13 cellular contexts compared by ENCODE assay signal in the genomic region with DNA sequence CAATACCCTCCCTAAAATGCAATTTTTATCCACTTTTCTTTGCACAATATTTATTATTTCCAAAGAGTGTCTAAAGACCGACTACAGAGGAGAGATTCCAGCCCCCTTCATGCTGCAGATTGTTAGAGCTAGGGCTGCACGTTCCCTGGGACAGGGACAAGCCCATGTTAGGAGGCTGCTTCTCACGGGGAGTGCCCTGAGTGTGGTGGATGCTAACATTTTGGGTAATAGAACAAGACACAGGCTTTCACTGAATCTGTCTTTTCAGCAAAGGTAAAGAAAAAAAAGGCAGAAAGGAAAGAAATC.
DNase-seq lines count a peak whose midpoint lies in the region; ATAC-seq, FAIRE-seq and TF ChIP-seq lines count a peak whose summit lies in the region.
"Had no signal": no experiment of that assay in that cellular context is flagged by ENCODE, and none has a peak within 500 bp of the region (broad histone marks: within the 10 kb centered on the region; RNA-seq: fewer than 3 reads in every experiment).

No MANE protein-coding gene starts in this region.

- TF ChIP-seq POLR2A in HepG2 (IDR thresholded peaks at IDR 0.05; ENCODE audit: insufficient read depth in 1 of 2, low read depth in 2 of 2, low read length in 2 of 2): no peak
- no peak for TF ChIP-seq POLR2A in right lobe of liver (IDR thresholded peaks at IDR 0.05)

- WGBS in HepG2 (ENCODE audit: low lambda C conversion rate): 40% methylated on average over 3 of the region's 3 CpGs
- 41% methylated on average over 3 of the region's 3 CpGs for WGBS in right lobe of liver (ENCODE audit: insufficient coverage, low coverage, low lambda C conversion rate, missing lambda C conversion rate)
- WGBS in psoas muscle, 3 donors: 26 to 34% (median 27%) methylated on average over 3 of the region's 3 CpGs

- no peak overlapping the region for H3K27ac ChIP-seq in HepG2 (ENCODE audit: extremely low read length, insufficient read depth, low read length)
- no peak overlapping the region for H3K27ac ChIP-seq in right lobe of liver
- H3K27ac ChIP-seq in left ventricle myocardium inferior (replicated peaks): peak overlapping the region; percentile 76
- peak overlapping the region; percentile 9 for H3K27ac ChIP-seq in psoas muscle
- H3K27ac ChIP-seq in kidney (ENCODE audit: low read depth in 2 of 2, low read length in 2 of 2): no peak overlapping the region
- H3K27ac ChIP-seq: 22Rv1 had no signal

- ATAC-seq in HepG2 (no peak), right lobe of liver (no peak), psoas muscle (peak in 1 of 4 donors; percentile 50)
- no peak for ATAC-seq in natural killer cell treated with Interleukin-12 subunit alpha and Interleukin-12 subunit beta and Interleukin-15 and Interleukin-18, amount 100 ng/mL, for 72 hours

- no peak for TF ChIP-seq CTCF in HepG2 (CRISPR knock-in tag; IDR thresholded peaks at IDR 0.05)
- TF ChIP-seq CTCF in right lobe of liver (IDR thresholded peaks at IDR 0.05): no peak
- TF ChIP-seq CTCF in left ventricle myocardium inferior (IDR thresholded peaks at IDR 0.05; ENCODE audit: borderline replicate concordance): no peak
- TF ChIP-seq CTCF in psoas muscle (IDR thresholded peaks at IDR 0.05): no peak
- no peak for TF ChIP-seq CTCF in kidney (IDR thresholded peaks at IDR 0.05; ENCODE audit: borderline replicate concordance, extremely low read depth, insufficient read depth)

- no peaks in the 10 kb centered on the region for H3K36me3 ChIP-seq in HepG2 (replicated peaks in 1 of 2; ENCODE audit: control insufficient read depth in 1 of 2, insufficient read depth in 2 of 2, low read length in 2 of 2)
- no peaks in the 10 kb centered on the region for H3K36me3 ChIP-seq in right lobe of liver
- H3K36me3 ChIP-seq in left ventricle myocardium inferior: no peaks in the 10 kb centered on the region
- no peaks in the 10 kb centered on the region for H3K36me3 ChIP-seq in psoas muscle (ENCODE audit: insufficient read depth in 1 of 2, low read depth in 1 of 2)
- H3K36me3 ChIP-seq in kidney (ENCODE audit: control insufficient read depth in 1 of 2, insufficient read depth in 2 of 2, low read length in 2 of 2): no peaks in the 10 kb centered on the region

- intact Hi-C loops in HepG2 (cut with micrococcal nuclease; ENCODE audit: unreplicated experiment) (no loop called here), right lobe of liver (cut with DNase I) (no loop called here), left ventricle myocardium inferior (cut with micrococcal nuclease) (no loop called here), psoas muscle (cut with DNase I) (no loop called here), kidney (cut with DNase I) (no loop called here)

- CTCF ChIA-PET in HepG2 (lab: Yijun Ruan, JAX; ENCODE audit: low intra/inter-chr PET ratio, low total read pairs): no interaction called here

- H3K9me3 ChIP-seq in HepG2 (ENCODE audit: low read length): no peaks in the 10 kb centered on the region
- no peaks in the 10 kb centered on the region for H3K9me3 ChIP-seq in right lobe of liver
- peaks cover 9% of the 10 kb centered on the region for H3K9me3 ChIP-seq in left ventricle myocardium inferior (replicated peaks)
- no peaks in the 10 kb centered on the region for H3K9me3 ChIP-seq in psoas muscle
- H3K9me3 ChIP-seq in kidney (ENCODE audit: control insufficient read depth in 1 of 2, low read length in 2 of 2): no peaks in the 10 kb centered on the region

- no TSS peak for BruUV-seq in HepG2 (replicated peaks; lab: Mats Ljungman, UMichigan)

- H3K4me2 ChIP-seq in HepG2 (ENCODE audit: low read depth, low read length): peak overlapping the region; percentile 70

- H3K9ac ChIP-seq in HepG2 (ENCODE audit: insufficient read depth, low read depth, low read length) (no peak overlapping the region), kidney (ENCODE audit: low read length in 2 of 2) (no peak overlapping the region)

- no peak for FAIRE-seq in HepG2 (lab: Jason Lieb, UNC)
- FAIRE-seq in kidney (lab: Jason Lieb, UNC): no peak

- no peaks in the 10 kb centered on the region for H3K9me3 Mint-ChIP-seq in natural killer cell treated with Interleukin-12 subunit alpha and Interleukin-12 subunit beta and Interleukin-15 and Interleukin-18, amount 100 ng/mL, for 72 hours
- H3K9me3 Mint-ChIP-seq: activated CD4-positive, alpha-beta T cell treated with anti-CD3 and anti-CD28 coated beads, Interleukin-2, amount 10 ng/mL, durations not matched to agents 24 days and 14 days; activated T-helper 1 cell treated with anti-CD3 and anti-CD28 coated beads, Interleukin-12 subunit alpha, Interleukin-12 subunit beta, Interleukin-2, Interleukin-4 antibody, amounts not matched to agents 30 ng/mL and 10 ng/mL and 1 ng/mL, durations not matched to agents 14 hours and 24 hours and 36 hours; T-helper 1 cell treated with Interleukin-12 subunit alpha and Interleukin-12 subunit beta and Interleukin-4 antibody, amounts not matched to agents 30 μg/mL and 1 μg/mL, for 36 hours had no signal

- no peaks in the 10 kb centered on the region for H3K36me3 Mint-ChIP-seq in natural killer cell treated with Interleukin-12 subunit alpha and Interleukin-12 subunit beta and Interleukin-15 and Interleukin-18, amount 100 ng/mL, for 72 hours

- no peak overlapping the region for H3K4me3 ChIP-seq in HepG2 (replicated peaks in 1 of 3; ENCODE audit: insufficient read depth in 1 of 3, low read depth in 2 of 3, low read length in 3 of 3)
- H3K4me3 ChIP-seq in right lobe of liver: no peak overlapping the region
- H3K4me3 ChIP-seq in left ventricle myocardium inferior: no peak overlapping the region
- H3K4me3 ChIP-seq in psoas muscle: no peak overlapping the region
- no peak overlapping the region for H3K4me3 ChIP-seq in kidney (ENCODE audit: low read length in 2 of 2)

- H3K4me1 Mint-ChIP-seq in natural killer cell treated with Interleukin-12 subunit alpha and Interleukin-12 subunit beta and Interleukin-15 and Interleukin-18, amount 100 ng/mL, for 72 hours (ENCODE audit: low read depth in 2 of 2): no peaks in the 10 kb centered on the region
- H3K4me1 Mint-ChIP-seq: activated CD4-positive, alpha-beta T cell treated with anti-CD3 and anti-CD28 coated beads, Interleukin-2, amount 10 ng/mL, durations not matched to agents 24 days and 14 days had no signal

- H3K27me3 ChIP-seq in HepG2 (ENCODE audit: control insufficient read depth in 1 of 2, insufficient read depth in 2 of 2, low read length in 2 of 2): peaks cover 0 to 8% of the 10 kb centered on the region in 2 experiments; a peak in 2 of 5 replicates
- no peaks in the 10 kb centered on the region for H3K27me3 ChIP-seq in right lobe of liver
- no peaks in the 10 kb centered on the region for H3K27me3 ChIP-seq in left ventricle myocardium inferior (ENCODE audit: low read depth)
- peaks cover 0 to 6% (median 6%) of the 10 kb centered on the region in 3 donors for H3K27me3 ChIP-seq in psoas muscle (ENCODE audit: insufficient read depth in 3 of 3, low read length in 2 of 3)

- no peak overlapping the region for H2AFZ ChIP-seq in HepG2 (ENCODE audit: low read length)

- TF ChIP-seq EP300 in HepG2 (IDR thresholded peaks at IDR 0.05; ENCODE audit: low read depth in 2 of 2, low read length in 2 of 2): no peak
- TF ChIP-seq EP300 in HepG2 (CRISPR knock-in tag; IDR thresholded peaks at IDR 0.05; ENCODE audit: borderline replicate concordance): no peak

- H3K79me2 ChIP-seq in HepG2 (ENCODE audit: insufficient read depth, low read length): no peaks in the 10 kb centered on the region

- in situ Hi-C loops in HepG2 (cut with HindIII; ENCODE audit: extremely low pct_ligation_motif_present, low pct_unique_long_range_greater_than_20kb): no loop called here

- peaks cover 17 to 21% of the 10 kb centered on the region in 2 donors for H3K27me3 Mint-ChIP-seq in natural killer cell treated with Interleukin-12 subunit alpha and Interleukin-12 subunit beta and Interleukin-15 and Interleukin-18, amount 100 ng/mL, for 72 hours

- POLR2A ChIA-PET in HepG2 (lab: Yijun Ruan, JAX): no interaction called here

- H3K27ac Mint-ChIP-seq in natural killer cell treated with Interleukin-12 subunit alpha and Interleukin-12 subunit beta and Interleukin-15 and Interleukin-18, amount 100 ng/mL, for 72 hours: no peak overlapping the region
- H3K27ac Mint-ChIP-seq: activated CD4-positive, alpha-beta T cell treated with anti-CD3 and anti-CD28 coated beads, Interleukin-2, amount 10 ng/mL, durations not matched to agents 24 days and 14 days; activated T-helper 1 cell treated with anti-CD3 and anti-CD28 coated beads, Interleukin-12 subunit alpha, Interleukin-12 subunit beta, Interleukin-2, Interleukin-4 antibody, amounts not matched to agents 30 ng/mL and 10 ng/mL and 1 ng/mL, durations not matched to agents 14 hours and 24 hours and 36 hours; T-helper 1 cell treated with Interleukin-12 subunit alpha and Interleukin-12 subunit beta and Interleukin-4 antibody, amounts not matched to agents 30 μg/mL and 1 μg/mL, for 36 hours had no signal

- TF ChIP-seq RAD21 in HepG2 (CRISPR knock-in tag; IDR thresholded peaks at IDR 0.05): no peak

- peaks cover 18% of the 10 kb centered on the region for H3K4me1 ChIP-seq in HepG2 (ENCODE audit: insufficient read depth, low read length)
- H3K4me1 ChIP-seq in right lobe of liver: no peaks in the 10 kb centered on the region
- H3K4me1 ChIP-seq in left ventricle myocardium inferior: peaks cover 28% of the 10 kb centered on the region
- no peaks in the 10 kb centered on the region for H3K4me1 ChIP-seq in psoas muscle
- H3K4me1 ChIP-seq in kidney (ENCODE audit: control insufficient read depth in 1 of 2, insufficient read depth in 1 of 2, low read depth in 1 of 2, low read length in 2 of 2): no peaks in the 10 kb centered on the region

- DNase-seq in HepG2 (ENCODE audit: low spot score) (no peak), right lobe of liver (no peak), left ventricle myocardium inferior (no peak), psoas muscle (no peak), NCI-H1417 treated with DMSO at 0.1 percent for 48 hours (lab: John Stamatoyannopoulos, UW) (no peak), kidney (no peak), AG20443 (ENCODE audit: low spot score) (no peak)
- DNase-seq in natural killer cell treated with Interleukin-12 subunit alpha and Interleukin-12 subunit beta and Interleukin-15 and Interleukin-18, amount 100 ng/mL, for 72 hours (ENCODE audit: low spot score): no peak
- DNase-seq: activated CD4-positive, alpha-beta T cell treated with anti-CD3 and anti-CD28 coated beads, Interleukin-2, amount 10 ng/mL, durations not matched to agents 24 days and 14 days; midbrain had no signal

- H3K4me3 Mint-ChIP-seq in natural killer cell treated with Interleukin-12 subunit alpha and Interleukin-12 subunit beta and Interleukin-15 and Interleukin-18, amount 100 ng/mL, for 72 hours: no peak overlapping the region
- H3K4me3 Mint-ChIP-seq: activated CD4-positive, alpha-beta T cell treated with anti-CD3 and anti-CD28 coated beads, Interleukin-2, amount 10 ng/mL, durations not matched to agents 24 days and 14 days; activated T-helper 1 cell treated with anti-CD3 and anti-CD28 coated beads, Interleukin-12 subunit alpha, Interleukin-12 subunit beta, Interleukin-2, Interleukin-4 antibody, amounts not matched to agents 30 ng/mL and 10 ng/mL and 1 ng/mL, durations not matched to agents 14 hours and 24 hours and 36 hours; T-helper 1 cell treated with Interleukin-12 subunit alpha and Interleukin-12 subunit beta and Interleukin-4 antibody, amounts not matched to agents 30 μg/mL and 1 μg/mL, for 36 hours had no signal

- H4K20me1 ChIP-seq in HepG2 (ENCODE audit: insufficient read depth, low read length): no peaks in the 10 kb centered on the region

Comparison
In these comparisons a context has a peak if more than half of its experiments do, and no peak if none do; other contexts are left out.
1. H3K27ac ChIP-seq: peak in left ventricle myocardium inferior (single experiment) and psoas muscle (single experiment); none in HepG2 (single experiment), right lobe of liver (0 of 3) and kidney (0 of 2).